20 cellular contexts compared by ENCODE assay signal in genomic region chr13:113288880-113289279, GRCh38. TPM values are rescaled to one million over a fixed set of nuclear protein-coding genes. Genes with fewer than 3 reads are reported as not detected.
DNase-seq lines count a peak whose midpoint lies in the region; ATAC-seq, FAIRE-seq and TF ChIP-seq lines count a peak whose summit lies in the region.
"Had no signal": no experiment of that assay in that cellular context is flagged by ENCODE, and none has a peak within 500 bp of the region (broad histone marks: within the 10 kb centered on the region; RNA-seq: fewer than 3 reads in every experiment).

No MANE protein-coding gene starts in this region.

- in situ Hi-C loops in mammary epithelial cell (cut with MboI; ENCODE audit: low sequenced_read_pairs in 2 of 2), result no loop called here

- H4K20me1 ChIP-seq in mammary epithelial cell (ENCODE audit: insufficient read depth, low read length), result no peaks in the 10 kb centered on the region

- no peak overlapping the region for H3K4me2 ChIP-seq in mammary epithelial cell (ENCODE audit: insufficient read depth, low read depth, low read length)

- dilution Hi-C loops in mammary epithelial cell (cut with HindIII; ENCODE audit: low sequenced_read_pairs), result no loop called here

- TF ChIP-seq POLR2A in breast epithelium (IDR thresholded peaks at IDR 0.05) (no peak), spleen (IDR thresholded peaks at IDR 0.05) (no peak)

- H2AFZ ChIP-seq in mammary epithelial cell (ENCODE audit: low read depth, low read length), result no peak overlapping the region

- peak in 3 of 4 donors; percentile 30 to 39 (median 34) for ATAC-seq in psoas muscle
- ATAC-seq in stimulated activated naive CD8-positive, alpha-beta T cell treated with anti-CD3 and anti-CD28 coated beads, Interleukin-15, Interleukin-2, amounts not matched to agents 100 U/mL and 50 U/mL, for 24 hours, result no peak

- intact Hi-C loops in mammary epithelial cell (cut with micrococcal nuclease) (no loop called here), breast epithelium (cut with DNase I; ENCODE audit: low total_unique reads) (no loop called here), psoas muscle (cut with DNase I) (no loop called here), spleen (cut with DNase I; ENCODE audit: low total_unique reads) (no loop called here)

- H3K27me3 ChIP-seq in mammary epithelial cell (ENCODE audit: insufficient read depth, low read length) (no peaks in the 10 kb centered on the region), breast epithelium (no peaks in the 10 kb centered on the region), bronchial epithelial cell (ENCODE audit: control insufficient read depth, insufficient read depth, low read length) (no peaks in the 10 kb centered on the region), psoas muscle (ENCODE audit: insufficient read depth in 3 of 3, low read length in 2 of 3) (no peaks in the 10 kb centered on the region), spleen (replicated peaks in 1 of 7) (peaks cover 0 to 71% (median 8%) of the 10 kb centered on the region in 7 donors)
- H3K27me3 ChIP-seq: SJCRH30 had no signal

- no peak overlapping the region for H3K4me3 ChIP-seq in mammary epithelial cell (replicated peaks in 1 of 3; ENCODE audit: insufficient read depth in 1 of 3, low read depth in 2 of 3, low read length in 3 of 3)
- no peak overlapping the region for H3K4me3 ChIP-seq in breast epithelium
- H3K4me3 ChIP-seq in bronchial epithelial cell (ENCODE audit: low read depth, low read length), result no peak overlapping the region
- H3K4me3 ChIP-seq in psoas muscle, result no peak overlapping the region
- H3K4me3 ChIP-seq in spleen, result no peak overlapping the region
- H3K4me3 ChIP-seq: SJCRH30 had no signal

- no TSS peak for BruUV-seq in mammary epithelial cell (replicated peaks; lab: Mats Ljungman, UMichigan)

- FAIRE-seq in bronchial epithelial cell (lab: Jason Lieb, UNC), result no peak
- FAIRE-seq: A204.1, D721Med, GM12891, H54 had no signal

- no peaks in the 10 kb centered on the region for H3K79me2 ChIP-seq in mammary epithelial cell (ENCODE audit: insufficient read depth, low read length)

- no peak for TF ChIP-seq CTCF in mammary epithelial cell (conservative IDR thresholded peaks at IDR 0.05 in 1 of 2, IDR thresholded peaks at IDR 0.05 in 1 of 2; ENCODE audit: extremely low read depth in 1 of 2, insufficient read depth in 1 of 2, low read depth in 1 of 2, low read length in 2 of 2)
- TF ChIP-seq CTCF in breast epithelium (IDR thresholded peaks at IDR 0.05), result no peak
- TF ChIP-seq CTCF in bronchial epithelial cell (IDR thresholded peaks at IDR 0.05; ENCODE audit: insufficient read depth, low read length, severe bottlenecking), result no peak
- no peak for TF ChIP-seq CTCF in psoas muscle (IDR thresholded peaks at IDR 0.05)
- no peak for TF ChIP-seq CTCF in spleen (IDR thresholded peaks at IDR 0.05 in 8 of 11, conservative IDR thresholded peaks at IDR 0.05 in 3 of 11)

- H3K9me3 ChIP-seq in mammary epithelial cell (replicated peaks; ENCODE audit: insufficient read depth, low read length) (peaks cover 12% of the 10 kb centered on the region), breast epithelium (no peaks in the 10 kb centered on the region), psoas muscle (no peaks in the 10 kb centered on the region), spleen (peaks cover 0 to 6% (median 0%) of the 10 kb centered on the region in 8 donors)
- H3K9me3 ChIP-seq: SJCRH30 had no signal

- no peaks in the 10 kb centered on the region for H3K36me3 ChIP-seq in mammary epithelial cell (ENCODE audit: insufficient read depth, low read length)
- H3K36me3 ChIP-seq in breast epithelium, result no peaks in the 10 kb centered on the region
- no peaks in the 10 kb centered on the region for H3K36me3 ChIP-seq in bronchial epithelial cell (ENCODE audit: control insufficient read depth, insufficient read depth, low read length)
- no peaks in the 10 kb centered on the region for H3K36me3 ChIP-seq in psoas muscle (ENCODE audit: insufficient read depth in 1 of 2, low read depth in 1 of 2)
- H3K36me3 ChIP-seq in spleen, result no peaks in the 10 kb centered on the region
- H3K36me3 ChIP-seq: SJCRH30 had no signal

- H3K4me1 ChIP-seq in mammary epithelial cell (ENCODE audit: insufficient read depth, low read length) (peaks cover 12% of the 10 kb centered on the region), breast epithelium (no peaks in the 10 kb centered on the region), psoas muscle (peaks cover 6% of the 10 kb centered on the region), spleen (peaks cover 0 to 15% (median 8%) of the 10 kb centered on the region in 6 donors)
- H3K4me1 ChIP-seq: SJCRH30 had no signal

- H3K27ac ChIP-seq in mammary epithelial cell (ENCODE audit: insufficient read depth, low read depth, low read length), result no peak overlapping the region
- H3K27ac ChIP-seq in breast epithelium, result no peak overlapping the region
- H3K27ac ChIP-seq in psoas muscle, result no peak overlapping the region
- H3K27ac ChIP-seq in spleen, result no peak overlapping the region
- H3K27ac ChIP-seq: SJCRH30 had no signal

- 40% methylated on average over 1 of the region's 5 CpGs for WGBS in mammary epithelial cell (ENCODE audit: low coverage, missing lambda C conversion rate)
- WGBS in psoas muscle, 3 donors, result 42 to 59% (median 56%) methylated on average over 5 of the region's 5 CpGs
- 56 to 74% (median 64%) methylated on average over 5 of the region's 5 CpGs for WGBS in spleen, 5 donors

- CTCF ChIA-PET in mammary epithelial cell (lab: Charles Lee; ENCODE audit: low non-redundant PET), result no interaction called here

- peak; percentile 66 for DNase-seq in mammary epithelial cell
- DNase-seq in breast epithelium (ENCODE audit: low spot score in 2 of 2), result no peak
- DNase-seq in MV-4-11 (lab: John Stamatoyannopoulos, UW), result peak; percentile 19
- peak; percentile 50 for DNase-seq in bronchial epithelial cell (ENCODE audit: low read depth)
- DNase-seq in psoas muscle, result no peak
- DNase-seq in activated gamma-delta T cell (lab: John Stamatoyannopoulos, UW), result no peak
- DNase-seq in spleen, result no peak
- no peak for DNase-seq in stimulated activated naive CD8-positive, alpha-beta T cell treated with anti-CD3 and anti-CD28 coated beads, Interleukin-15, Interleukin-2, amounts not matched to agents 100 U/mL and 50 U/mL, for 24 hours
- DNase-seq: DMS79; KBM-7; NCI-H1417 treated with DMSO at 0.1 percent for 48 hours; NCI-H187; NCI-H446; NCI-H526 treated with DMSO at 0.1 percent for 48 hours; NK-92 treated with Interleukin-12 subunit alpha and Interleukin-12 subunit beta, amount 100 ng/mL, for 24 hours; SJCRH30 had no signal

- no peak overlapping the region for H3K9ac ChIP-seq in mammary epithelial cell (ENCODE audit: insufficient read depth, low read length)

RNA-seq across cellular contexts. Expression of gene LAMP1, which starts 8.2 kb away (rescaled TPM):
- total RNA-seq in mammary epithelial cell, result 100 to 1,000 TPM; 242 to 252 TPM
- polyA plus RNA-seq in mammary epithelial cell, result 162 TPM
- 88.4 TPM for polyA minus RNA-seq in mammary epithelial cell
- 100 to 1,000 TPM in 1 of 3 donors, 10 to 100 TPM in 2; 96.7 to 167 (median 99.1) TPM for total RNA-seq in breast epithelium
- 267 and 286 TPM in 2 replicates for total RNA-seq in bronchial epithelial cell
- 10 to 100 TPM; 53.7 to 71.5 (median 67.8) TPM for total RNA-seq in psoas muscle
- 10 to 100 TPM; 35.7 to 67.5 (median 60.1) TPM for polyA plus RNA-seq in psoas muscle
- total RNA-seq in spleen, result 100 to 1,000 TPM; 114 to 210 (median 154) TPM
- 10 to 100 TPM; 27.0 to 64.5 (median 41.7) TPM for polyA plus RNA-seq in spleen

Comparison
In these comparisons a context has a peak if more than half of its experiments do, and no peak if none do; other contexts are left out.
1. DNase-seq: peak in mammary epithelial cell (single experiment), MV-4-11 (single experiment) and bronchial epithelial cell (single experiment); none in breast epithelium (0 of 2), psoas muscle (0 of 2), activated gamma-delta T cell (single experiment), spleen (single experiment) and stimulated activated naive CD8-positive, alpha-beta T cell treated with anti-CD3 and anti-CD28 coated beads, Interleukin-15, Interleukin-2, amounts not matched to agents 100 U/mL and 50 U/mL, for 24 hours (single experiment).